8 cellular contexts compared by ENCODE assay signal in the genomic region with DNA sequence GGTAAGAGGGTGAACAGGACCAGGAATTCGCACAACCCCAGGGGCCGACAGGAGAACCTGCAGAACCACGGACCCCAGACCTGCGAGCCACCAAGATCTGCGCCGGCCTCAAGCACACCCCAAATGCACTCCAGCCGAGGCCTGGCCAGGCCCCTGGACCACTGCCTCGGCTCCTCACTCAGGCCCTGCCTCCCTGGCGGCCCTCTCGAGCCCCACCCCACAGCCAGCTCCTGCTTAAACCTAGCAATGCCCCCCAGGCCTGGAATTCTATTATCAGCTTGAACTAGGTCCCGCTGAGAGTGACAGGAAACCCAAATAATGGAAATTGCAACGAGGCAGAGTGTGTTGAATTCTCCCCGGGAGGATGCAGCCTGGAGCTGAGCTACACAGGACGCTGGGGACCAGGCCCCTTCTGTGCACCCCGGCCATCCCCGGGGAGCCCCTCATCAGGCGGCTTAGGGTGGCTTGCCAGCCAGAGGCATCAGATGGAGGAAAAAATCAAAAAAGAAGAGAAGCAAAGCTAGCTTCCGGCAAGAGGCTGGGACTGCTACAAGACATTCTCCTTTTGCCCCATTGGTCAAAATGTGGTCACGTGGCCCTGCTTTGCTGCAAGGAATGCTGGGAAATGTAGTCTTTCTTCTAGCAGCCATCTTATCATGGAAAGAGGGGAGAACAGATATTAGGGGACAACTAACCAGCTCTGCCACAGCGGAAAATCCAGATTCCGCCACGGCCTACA. TPM values are rescaled to one million over a fixed set of nuclear protein-coding genes. Genes with fewer than 3 reads are reported as not detected.
DNase-seq lines count a peak whose midpoint lies in the region; ATAC-seq and TF ChIP-seq lines count a peak whose summit lies in the region.

No MANE protein-coding gene starts in this region.

- H3K36me3 Mint-ChIP-seq in CD14-positive monocyte = peaks cover 0 to 4% of the 10 kb centered on the region in 2 donors

- CTCF ChIA-PET in HCT116 (lab: Charles Lee) = interaction anchor here (1.0 to 1.2 kb wide), 3 partner anchors 14 to 278 kb away, joined by 3 to 6 read pairs (median 4); no protein-coding TSS in a partner anchor

- no peaks in the 10 kb centered on the region for H3K27me3 ChIP-seq in HCT116 (ENCODE audit: insufficient read depth, low read length)

- H2AFZ ChIP-seq in HCT116 (ENCODE audit: low read depth, low read length, poor library complexity, severe bottlenecking) = peak overlapping the region; percentile 87

- H3K27me3 Mint-ChIP-seq in CD14-positive monocyte (ENCODE audit: low read depth in 3 of 3) = peaks cover 2 to 3% (median 3%) of the 10 kb centered on the region in 3 donors

- H3K9me3 Mint-ChIP-seq in CD14-positive monocyte = peaks cover 0 to 2% (median 0%) of the 10 kb centered on the region in 7 donors

- H3K4me1 Mint-ChIP-seq in CD14-positive monocyte = peaks cover 20% of the 10 kb centered on the region

- no peaks in the 10 kb centered on the region for H3K79me2 ChIP-seq in HCT116 (ENCODE audit: insufficient read depth, low read length)

- POLR2A ChIA-PET in HCT116 (lab: Charles Lee) = no interaction called here

- no peaks in the 10 kb centered on the region for H4K20me1 ChIP-seq in HCT116 (ENCODE audit: insufficient read depth)

- peak overlapping the region; percentile 39 for H3K4me2 ChIP-seq in HCT116 (ENCODE audit: low read length)

- no peaks in the 10 kb centered on the region for H3K9me2 ChIP-seq in HCT116 (ENCODE audit: insufficient read depth)

- DNase-seq in CD14-positive monocyte (ENCODE audit: low spot score) (peak; percentile 88), HCT116 (ENCODE audit: low read depth, low spot score) (peak; percentile 88), NCI-H2227 treated with DMSO at 0.1 percent for 48 hours (lab: John Stamatoyannopoulos, UW) (peak; percentile 94), left kidney (ENCODE audit: low read depth, low spot score) (peak; percentile 97)
- DNase-seq in activated CD4-positive, alpha-beta T cell treated with anti-CD3 and anti-CD28 coated beads for 4 hours = peak; percentile 76 to 81
- peak; percentile 86 for DNase-seq in stimulated activated CD4-positive, alpha-beta T cell treated with anti-CD3 and anti-CD28 coated beads, Interleukin-1b, Interleukin-23, amount 100 ng/mL, for 48 hours

- peaks cover 0 to 10% of the 10 kb centered on the region in 2 experiments; a peak in 1 of 4 replicates for H3K4me1 ChIP-seq in HCT116 (ENCODE audit: control insufficient read depth in 1 of 2, insufficient read depth in 2 of 2, low read length in 2 of 2)

- H3K9ac ChIP-seq in HCT116 (ENCODE audit: low read length) = no peak overlapping the region

- intact Hi-C loops in CD14-positive monocyte (cut with micrococcal nuclease) = no loop called here
- intact Hi-C loops in HCT116 (cut with micrococcal nuclease) = no loop called here

- ATAC-seq in HCT116 = peak; percentile 87
- no peak for ATAC-seq in GM18520 (IDR thresholded peaks at IDR 0.05; ENCODE audit: unreplicated experiment)

- H3K9me3 ChIP-seq in HCT116 (ENCODE audit: control insufficient read depth in 1 of 2, insufficient read depth in 1 of 2, low read depth in 1 of 2, low read length in 2 of 2) = no peaks in the 10 kb centered on the region

- no peak for TF ChIP-seq POLR2A in HCT116 (IDR thresholded peaks at IDR 0.05; ENCODE audit: borderline replicate concordance, extremely low read depth, insufficient read depth, insufficient read length)

- RAD21 ChIA-PET in HCT116 (lab: Charles Lee; ENCODE audit: low non-redundant PET in 1 of 2, low total read pairs in 2 of 2, uncharacterized antibody in 2 of 2, unreplicated experiment in 2 of 2) = no interaction called here

- no TSS peak for BruUV-seq in HCT116 (replicated peaks; lab: Mats Ljungman, UMichigan)

- peak overlapping the region; percentile 82 to 86 for H3K4me3 Mint-ChIP-seq in CD14-positive monocyte

- H3K4me3 ChIP-seq in HCT116 (replicated peaks in 1 of 2; ENCODE audit: low read depth in 1 of 2, low read length in 2 of 2) = no peak overlapping the region

- H3K27ac Mint-ChIP-seq in CD14-positive monocyte = peak overlapping the region; percentile 25 to 95 (median 65)

- no peak for TF ChIP-seq CTCF in CD14-positive monocyte (IDR thresholded peaks at IDR 0.05)
- TF ChIP-seq CTCF in HCT116 (IDR thresholded peaks at IDR 0.05 in 2 of 3, conservative IDR thresholded peaks at IDR 0.05 in 1 of 3; ENCODE audit: borderline replicate concordance in 1 of 3, insufficient read depth in 1 of 3, low read depth in 2 of 3, low read length in 2 of 3) = no peak

- H3K36me3 ChIP-seq in HCT116 (ENCODE audit: control insufficient read depth in 1 of 2, insufficient read depth in 2 of 2, low read length in 2 of 2) = no peaks in the 10 kb centered on the region

- H3K27ac ChIP-seq in HCT116 (ENCODE audit: low read depth, low read length) (no peak overlapping the region), cingulate gyrus (ENCODE audit: low read depth, low read length) (peak overlapping the region; percentile 62)

- no peak for TF ChIP-seq RAD21 in HCT116 (IDR thresholded peaks at IDR 0.05; ENCODE audit: low read depth)

TF ChIP-seq in HCT116, 20 proteins besides CTCF, POLR2A, EP300 and RAD21:
- TF ChIP-seq YY1 (IDR thresholded peaks at IDR 0.05; ENCODE audit: extremely low read depth, insufficient replicate concordance, low read depth, low read length) = peak; percentile 97
- TF ChIP-seq CBX3 (IDR thresholded peaks at IDR 0.05; ENCODE audit: low read depth) = no peak

RNA-seq across cellular contexts. Expression of gene ENPP7, which starts 2.4 kb away (rescaled TPM):
- not detected for polyA plus RNA-seq in CD14-positive monocyte
- not detected for total RNA-seq in HCT116 (2021; ENCODE audit: unreplicated experiment)
- not detected in 2 replicates for polyA plus RNA-seq in HCT116 (2012)

RNA-seq across cellular contexts. Expression of gene CBX2, which starts 49.6 kb away (rescaled TPM):
- under 1 TPM in 1 of 2 donors, not detected in 1; 0.09 TPM for polyA plus RNA-seq in CD14-positive monocyte
- 28.3 TPM for total RNA-seq in HCT116 (2021; ENCODE audit: unreplicated experiment)
- 8.8 and 9.6 TPM in 2 replicates for polyA plus RNA-seq in HCT116 (2012)
